ENCODE assay signal across 1 cellular context in the genomic region with DNA sequence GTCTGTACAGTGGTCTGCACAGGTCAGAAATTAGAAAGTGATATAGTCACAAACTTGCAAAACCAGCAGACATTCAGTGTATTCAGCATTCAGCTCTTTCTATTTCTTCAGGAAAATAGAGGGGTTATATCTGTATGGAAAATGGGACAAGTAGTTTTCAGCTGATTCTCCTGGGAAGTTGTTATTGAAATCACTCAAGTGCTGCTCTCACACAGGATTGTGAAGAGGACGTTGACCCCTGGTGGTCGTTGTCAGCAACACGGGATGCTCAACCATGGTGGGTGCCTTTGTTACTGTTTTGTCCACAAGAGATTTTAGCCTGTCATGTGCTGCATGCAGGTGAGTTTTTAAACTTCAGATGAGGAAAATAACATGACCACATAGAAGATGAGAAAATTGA.
TF ChIP-seq lines count a peak whose summit lies in the region.

No MANE protein-coding gene starts in this region.

TF ChIP-seq in K562, 482 proteins besides CTCF, POLR2A, EP300 and RAD21 (continued from another document):
- TF ChIP-seq, protein P1, sequence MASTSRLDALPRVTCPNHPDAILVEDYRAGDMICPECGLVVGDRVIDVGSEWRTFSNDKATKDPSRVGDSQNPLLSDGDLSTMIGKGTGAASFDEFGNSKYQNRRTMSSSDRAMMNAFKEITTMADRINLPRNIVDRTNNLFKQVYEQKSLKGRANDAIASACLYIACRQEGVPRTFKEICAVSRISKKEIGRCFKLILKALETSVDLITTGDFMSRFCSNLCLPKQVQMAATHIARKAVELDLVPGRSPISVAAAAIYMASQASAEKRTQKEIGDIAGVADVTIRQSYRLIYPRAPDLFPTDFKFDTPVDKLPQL (IDR thresholded peaks at IDR 0.05; ENCODE audit: extremely low read depth, insufficient read length) = no peak
- TF ChIP-seq ZNF583 (CRISPR knock-in tag; IDR thresholded peaks at IDR 0.05) (no peak), ZNF217 (CRISPR knock-in tag; IDR thresholded peaks at IDR 0.05) (no peak), ZNF431 (CRISPR knock-in tag; IDR thresholded peaks at IDR 0.05) (no peak), ZC3H11A (IDR thresholded peaks at IDR 0.05; ENCODE audit: low read depth, low read length) (no peak), FOXA3 (CRISPR knock-in tag; conservative IDR thresholded peaks at IDR 0.05 in 1 of 2, IDR thresholded peaks at IDR 0.05 in 1 of 2) (no peak)
- TF ChIP-seq, protein P2, sequence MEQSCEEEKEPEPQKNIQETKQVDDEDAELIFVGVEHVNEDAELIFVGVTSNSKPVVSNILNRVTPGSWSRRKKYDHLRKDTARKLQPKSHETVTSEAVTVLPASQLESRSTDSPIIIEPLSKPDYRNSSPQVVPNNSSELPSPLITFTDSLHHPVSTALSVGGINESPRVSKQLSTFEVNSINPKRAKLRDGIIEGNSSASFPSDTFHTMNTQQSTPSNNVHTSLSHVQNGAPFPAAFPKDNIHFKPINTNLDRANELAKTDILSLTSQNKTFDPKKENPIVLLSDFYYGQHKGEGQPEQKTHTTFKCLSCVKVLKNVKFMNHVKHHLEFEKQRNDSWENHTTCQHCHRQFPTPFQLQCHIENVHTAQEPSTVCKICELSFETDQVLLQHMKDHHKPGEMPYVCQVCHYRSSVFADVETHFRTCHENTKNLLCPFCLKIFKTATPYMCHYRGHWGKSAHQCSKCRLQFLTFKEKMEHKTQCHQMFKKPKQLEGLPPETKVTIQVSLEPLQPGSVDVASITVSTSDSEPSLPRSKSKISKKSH (CRISPR knock-in tag; IDR thresholded peaks at IDR 0.05) = no peak
- TF ChIP-seq, protein P3, sequence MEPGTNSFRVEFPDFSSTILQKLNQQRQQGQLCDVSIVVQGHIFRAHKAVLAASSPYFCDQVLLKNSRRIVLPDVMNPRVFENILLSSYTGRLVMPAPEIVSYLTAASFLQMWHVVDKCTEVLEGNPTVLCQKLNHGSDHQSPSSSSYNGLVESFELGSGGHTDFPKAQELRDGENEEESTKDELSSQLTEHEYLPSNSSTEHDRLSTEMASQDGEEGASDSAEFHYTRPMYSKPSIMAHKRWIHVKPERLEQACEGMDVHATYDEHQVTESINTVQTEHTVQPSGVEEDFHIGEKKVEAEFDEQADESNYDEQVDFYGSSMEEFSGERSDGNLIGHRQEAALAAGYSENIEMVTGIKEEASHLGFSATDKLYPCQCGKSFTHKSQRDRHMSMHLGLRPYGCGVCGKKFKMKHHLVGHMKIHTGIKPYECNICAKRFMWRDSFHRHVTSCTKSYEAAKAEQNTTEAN (CRISPR knock-in tag; IDR thresholded peaks at IDR 0.05) = no peak
